21 cellular contexts compared by ENCODE assay signal in the genomic region with DNA sequence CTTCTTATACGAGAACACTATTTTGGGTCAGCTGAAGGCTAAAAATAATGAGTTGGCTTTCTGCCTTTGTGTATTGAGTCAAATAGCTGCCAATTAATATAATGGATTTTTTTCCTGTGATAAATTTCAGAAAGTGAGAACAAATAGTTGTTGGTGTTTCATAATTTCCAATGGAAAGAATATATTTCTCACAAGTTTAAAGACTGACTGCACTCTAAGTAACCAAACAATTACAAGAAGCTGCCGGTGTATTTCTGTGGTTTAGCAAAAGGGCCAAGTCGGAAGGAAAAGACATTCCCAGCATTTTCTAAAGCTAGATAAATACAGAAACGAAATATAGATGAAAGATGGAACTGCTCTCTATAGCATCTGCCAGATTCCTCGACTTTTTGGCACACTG.
A peak's percentile ranks its signal among the peaks of the same experiment; 100 is the strongest.
DNase-seq lines count a peak whose midpoint lies in the region; ATAC-seq, FAIRE-seq and TF ChIP-seq lines count a peak whose summit lies in the region.
"Had no signal": no experiment of that assay in that cellular context is flagged by ENCODE, and none has a peak within 500 bp of the region (broad histone marks: within the 10 kb centered on the region; RNA-seq: fewer than 3 reads in every experiment).

No MANE protein-coding gene starts in this region.

- H3K27ac ChIP-seq in astrocyte (ENCODE audit: low read depth, low read length): no peak overlapping the region

- no peaks in the 10 kb centered on the region for H3K79me2 ChIP-seq in astrocyte (ENCODE audit: insufficient read depth, low read length)

- H3K9ac ChIP-seq in astrocyte (ENCODE audit: low read length): no peak overlapping the region
- H3K9ac ChIP-seq: SK-N-SH had no signal

- H3K36me3 ChIP-seq in astrocyte (ENCODE audit: insufficient read depth, low read length): no peaks in the 10 kb centered on the region

- peaks cover 2% of the 10 kb centered on the region for H3K9me3 Mint-ChIP-seq in astrocyte (ENCODE audit: unreplicated experiment)
- H3K9me3 Mint-ChIP-seq: T-cell had no signal

- no peaks in the 10 kb centered on the region for H4K20me1 ChIP-seq in astrocyte (ENCODE audit: insufficient read depth, low read length)

- no peak for ATAC-seq in GM21723 (IDR thresholded peaks at IDR 0.05; ENCODE audit: unreplicated experiment)
- ATAC-seq: HCT116, T-cell had no signal

- no peak overlapping the region for H3K27ac Mint-ChIP-seq in astrocyte (ENCODE audit: unreplicated experiment)
- H3K27ac Mint-ChIP-seq: CD14-positive monocyte, T-cell had no signal

- DNase-seq in AG08395 (ENCODE audit: low spot score) (peak; percentile 27), GM03348 (ENCODE audit: low spot score) (peak; percentile 47), astrocyte (ENCODE audit: low read depth) (peak; percentile 75), fibroblast of peridontal ligament (ENCODE audit: extremely low read depth) (peak; percentile 33), NOMO-1 treated with dmso at 0.1 percent for 144 hours (lab: John Stamatoyannopoulos, UW; ENCODE audit: unreplicated experiment) (no peak), glomerular visceral epithelial cell (ENCODE audit: extremely low spot score) (no peak)
- no peak for DNase-seq in stimulated activated CD4-positive, alpha-beta T cell treated with anti-CD3 and anti-CD28 coated beads, Interleukin-12 subunit alpha, Interleukin-12 subunit beta, amount 100 ng/mL, for 4 hours
- DNase-seq: DMS 273 treated with DMSO at 0.1 percent for 48 hours, DND-41, GF-D8, NCI-H187, NCI-H2107, NCI-H510A, NCI-H748 treated with DMSO at 0.1 percent for 48 hours, SHP77 treated with DMSO at 0.1 percent for 48 hours, SK-N-SH, T-cell had no signal

- H3K27me3 Mint-ChIP-seq in astrocyte (ENCODE audit: low read depth, unreplicated experiment): no peaks in the 10 kb centered on the region

- H3K4me2 ChIP-seq in astrocyte (ENCODE audit: low read length): no peak overlapping the region
- H3K4me2 ChIP-seq: SK-N-SH had no signal

- no peak for FAIRE-seq in astrocyte (lab: Jason Lieb, UNC)
- FAIRE-seq: GM12891 had no signal

- H3K9me3 ChIP-seq in astrocyte (ENCODE audit: insufficient read depth, low read depth, low read length): no peaks in the 10 kb centered on the region
- H3K9me3 ChIP-seq: SK-N-SH had no signal

- H2AFZ ChIP-seq in astrocyte (ENCODE audit: low read depth, low read length): no peak overlapping the region

- no peaks in the 10 kb centered on the region for H3K4me1 ChIP-seq in astrocyte (ENCODE audit: insufficient read depth, low read length)

- H3K4me3 ChIP-seq in astrocyte (ENCODE audit: insufficient read depth, low read depth, low read length): no peak overlapping the region

- peaks cover 3% of the 10 kb centered on the region for H3K4me1 Mint-ChIP-seq in astrocyte (ENCODE audit: low read depth, unreplicated experiment)
- H3K4me1 Mint-ChIP-seq: CD14-positive monocyte, T-cell had no signal

- H3K4me3 Mint-ChIP-seq in astrocyte (ENCODE audit: unreplicated experiment): no peak overlapping the region
- H3K4me3 Mint-ChIP-seq: CD14-positive monocyte, T-cell had no signal

- H3K27me3 ChIP-seq in astrocyte (ENCODE audit: insufficient read depth, low read length): no peaks in the 10 kb centered on the region

- H3K36me3 Mint-ChIP-seq in astrocyte (ENCODE audit: low read depth, unreplicated experiment): no peaks in the 10 kb centered on the region
- H3K36me3 Mint-ChIP-seq: CD14-positive monocyte, T-cell had no signal

- TF ChIP-seq CTCF in astrocyte (IDR thresholded peaks at IDR 0.05; ENCODE audit: insufficient read depth, low read depth, low read length): no peak

Comparison
In these comparisons a context has a peak if more than half of its experiments do, and no peak if none do; other contexts are left out.
1. DNase-seq: peak in AG08395 (single experiment), GM03348 (single experiment), astrocyte (single experiment) and fibroblast of peridontal ligament (single experiment); none in NOMO-1 treated with dmso at 0.1 percent for 144 hours (single experiment), glomerular visceral epithelial cell (single experiment) and stimulated activated CD4-positive, alpha-beta T cell treated with anti-CD3 and anti-CD28 coated beads, Interleukin-12 subunit alpha, Interleukin-12 subunit beta, amount 100 ng/mL, for 4 hours (single experiment).